In genomic region chr2:130728549-130729310, GRCh38 we compare ENCODE assay signal across 9 cellular contexts. TPM values are rescaled to one million over a fixed set of nuclear protein-coding genes. Genes with fewer than 3 reads are reported as not detected.
DNase-seq lines count a peak whose midpoint lies in the region; ATAC-seq and TF ChIP-seq lines count a peak whose summit lies in the region.
"Had no signal": no experiment of that assay in that cellular context is flagged by ENCODE, and none has a peak within 500 bp of the region (broad histone marks: within the 10 kb centered on the region; RNA-seq: fewer than 3 reads in every experiment).

GPR148 (plus strand) TSS chr2:130729070; CDS start chr2:130729152, 82 bp downstream.

- no peak for TF ChIP-seq EP300 in SK-N-SH (IDR thresholded peaks at IDR 0.05; ENCODE audit: borderline replicate concordance in 1 of 2, low read depth in 1 of 2, low read length in 1 of 2)
- TF ChIP-seq EP300 in gastroesophageal sphincter (IDR thresholded peaks at IDR 0.05): no peak
- no peak for TF ChIP-seq EP300 in stomach (IDR thresholded peaks at IDR 0.05)

- H3K27ac ChIP-seq in SK-N-SH (ENCODE audit: low read depth in 2 of 2, low read length in 1 of 2) (peak within 1 kb of the TSS in 1 of 2 experiments; percentile 11; a peak in 1 of 4 replicates), Peyer's patch (peak within 1 kb of the TSS in 3 of 4 donors; percentile 43 to 75 (median 62)), gastroesophageal sphincter (peak within 1 kb of the TSS in 3 of 4 donors; percentile 60 to 82 (median 77)), stomach (peak within 1 kb of the TSS; percentile 66 to 82 (median 75))

- no peaks in the 10 kb centered on the region for H3F3A ChIP-seq in SK-N-SH (replicated peaks; ENCODE audit: insufficient read depth)

- DNase-seq in SK-N-SH (no peak), Peyer's patch (no peak), stomach (no peak), NCI-H526 (lab: John Stamatoyannopoulos, UW) (no peak), hepatic stellate cell (ENCODE audit: low spot score) (no peak)

- no peaks in the 10 kb centered on the region for H3K36me3 ChIP-seq in SK-N-SH (replicated peaks in 1 of 2; ENCODE audit: control insufficient read depth in 1 of 2, insufficient read depth in 2 of 2, low read length in 1 of 2)
- H3K36me3 ChIP-seq in Peyer's patch: no peaks in the 10 kb centered on the region
- no peaks in the 10 kb centered on the region for H3K36me3 ChIP-seq in gastroesophageal sphincter
- no peaks in the 10 kb centered on the region for H3K36me3 ChIP-seq in stomach

- no peak within 1 kb of the TSS for H3K9ac ChIP-seq in SK-N-SH

- no peak for TF ChIP-seq POLR2A in Peyer's patch (IDR thresholded peaks at IDR 0.05)
- TF ChIP-seq POLR2A in gastroesophageal sphincter (IDR thresholded peaks at IDR 0.05): no peak
- TF ChIP-seq POLR2A in stomach (IDR thresholded peaks at IDR 0.05): no peak

- intact Hi-C loops in stomach (cut with DNase I; ENCODE audit: low total_unique reads): no loop called here

- peak within 1 kb of the TSS; percentile 88 for H3K4me2 ChIP-seq in SK-N-SH

- no peak for TF ChIP-seq RAD21 in SK-N-SH (IDR thresholded peaks at IDR 0.05; ENCODE audit: low read length)

- no peak for ATAC-seq in SK-N-SH treated with all-trans-retinoic acid at 6 μM for 48 hours
- no peak for ATAC-seq in gastroesophageal sphincter
- ATAC-seq in HG02759 (IDR thresholded peaks at IDR 0.05; ENCODE audit: unreplicated experiment): no peak

- no peaks in the 10 kb centered on the region for H3K9me2 ChIP-seq in SK-N-SH

- no peaks in the 10 kb centered on the region for H4K20me1 ChIP-seq in SK-N-SH (ENCODE audit: insufficient read depth)

- H3K4me3 ChIP-seq in SK-N-SH (ENCODE audit: low read depth in 2 of 2, low read length in 1 of 2): peak within 1 kb of the TSS; percentile 46 to 62
- H3K4me3 ChIP-seq in Peyer's patch: peak within 1 kb of the TSS; percentile 30 to 60 (median 50)
- peak within 1 kb of the TSS in 1 of 2 donors; percentile 61 for H3K4me3 ChIP-seq in gastroesophageal sphincter
- H3K4me3 ChIP-seq in stomach: peak within 1 kb of the TSS; percentile 45 to 56 (median 52)

- H3K9me3 ChIP-seq in SK-N-SH (no peaks in the 10 kb centered on the region), Peyer's patch (no peaks in the 10 kb centered on the region), gastroesophageal sphincter (no peaks in the 10 kb centered on the region), stomach (no peaks in the 10 kb centered on the region)

- CTCF ChIA-PET in SK-N-SH (lab: Yijun Ruan, JAX): interaction anchor here (0.9 to 1.8 kb wide), 3 partner anchors 10 to 236 kb away, joined by 4 to 7 read pairs (median 4); no protein-coding TSS in a partner anchor

- POLR2A ChIA-PET in SK-N-SH (lab: Yijun Ruan, JAX): interaction anchor here (3.1 kb wide), 1 partner anchor 15 kb away, joined by 20 read pairs; no protein-coding TSS in a partner anchor

- H3K79me2 ChIP-seq in SK-N-SH (ENCODE audit: insufficient read depth): no peaks in the 10 kb centered on the region

- peaks cover 0 to 25% of the 10 kb centered on the region in 2 experiments; a peak in 2 of 4 replicates for H3K4me1 ChIP-seq in SK-N-SH (ENCODE audit: control insufficient read depth in 1 of 2, insufficient read depth in 2 of 2, low read depth in 1 of 2, low read length in 1 of 2)
- H3K4me1 ChIP-seq in Peyer's patch: peaks cover 6 to 22% (median 8%) of the 10 kb centered on the region in 4 donors
- peaks cover 0 to 22% (median 7%) of the 10 kb centered on the region in 3 donors for H3K4me1 ChIP-seq in gastroesophageal sphincter
- H3K4me1 ChIP-seq in stomach: peaks cover 17 to 23% (median 20%) of the 10 kb centered on the region in 4 donors

- no peak for TF ChIP-seq CTCF in SK-N-SH (IDR thresholded peaks at IDR 0.05)
- no peak for TF ChIP-seq CTCF in Peyer's patch (IDR thresholded peaks at IDR 0.05)
- TF ChIP-seq CTCF in gastroesophageal sphincter (IDR thresholded peaks at IDR 0.05): no peak
- TF ChIP-seq CTCF in stomach (IDR thresholded peaks at IDR 0.05): no peak

- no peak within 1 kb of the TSS for H2AFZ ChIP-seq in SK-N-SH (ENCODE audit: low read depth)

- 86% methylated on average over 4 of the region's 8 CpGs for WGBS in SK-N-SH (ENCODE audit: low lambda C conversion rate)
- 60% methylated on average over 1 of the region's 8 CpGs; no CpG with 5 or more reads in 1 of the 2 donors for WGBS in gastroesophageal sphincter (ENCODE audit: low coverage in 1 of 2), 2 donors
- 69 to 82% (median 73%) methylated on average over 8 of the region's 8 CpGs for WGBS in stomach, 5 donors

- H3K27me3 ChIP-seq in SK-N-SH (ENCODE audit: insufficient read depth) (no peaks in the 10 kb centered on the region), Peyer's patch (no peaks in the 10 kb centered on the region), gastroesophageal sphincter (peaks cover 3% of the 10 kb centered on the region), stomach (peaks cover 0 to 16% (median 4%) of the 10 kb centered on the region in 3 donors)

TF ChIP-seq in SK-N-SH, 30 proteins besides CTCF, POLR2A, EP300 and RAD21 (continues in another document):
- TF ChIP-seq FOSL2 (IDR thresholded peaks at IDR 0.05; ENCODE audit: borderline replicate concordance, low read depth): no peak
- no peak for TF ChIP-seq USF1 (IDR thresholded peaks at IDR 0.05; ENCODE audit: borderline replicate concordance, low read depth)
- TF ChIP-seq MEF2A (IDR thresholded peaks at IDR 0.05; ENCODE audit: borderline replicate concordance, low read depth): no peak
- TF ChIP-seq TCF12 (IDR thresholded peaks at IDR 0.05): no peak
- no peak for TF ChIP-seq ZBTB33 (IDR thresholded peaks at IDR 0.05; ENCODE audit: borderline replicate concordance, low read depth)
- TF ChIP-seq POLR2AphosphoS5 (IDR thresholded peaks at IDR 0.05; ENCODE audit: low read depth, low read length): no peak

TF ChIP-seq in SK-N-SH treated with all-trans-retinoic acid at 6 μM for 48 hours, 23 proteins besides CTCF, POLR2A, EP300 and RAD21 (continues in another document):
- TF ChIP-seq ZFP30 (CRISPR knock-in tag; IDR thresholded peaks at IDR 0.05) (no peak), RARB (CRISPR knock-in tag; IDR thresholded peaks at IDR 0.05) (no peak), TSHZ2 (CRISPR knock-in tag; IDR thresholded peaks at IDR 0.05) (no peak), TOX (CRISPR knock-in tag; IDR thresholded peaks at IDR 0.05; ENCODE audit: borderline replicate concordance) (no peak), CSDC2 (CRISPR knock-in tag; IDR thresholded peaks at IDR 0.05) (no peak), PPARA (CRISPR knock-in tag; IDR thresholded peaks at IDR 0.05; ENCODE audit: borderline replicate concordance) (no peak), GLIS3 (CRISPR knock-in tag; IDR thresholded peaks at IDR 0.05) (no peak), CREB5 (CRISPR knock-in tag; IDR thresholded peaks at IDR 0.05; ENCODE audit: low read depth) (no peak), ZNF70 (CRISPR knock-in tag; IDR thresholded peaks at IDR 0.05) (no peak), TCF4 (CRISPR knock-in tag; IDR thresholded peaks at IDR 0.05; ENCODE audit: borderline replicate concordance) (no peak), ARNTL (CRISPR knock-in tag; IDR thresholded peaks at IDR 0.05; ENCODE audit: borderline replicate concordance, low read depth) (no peak), SNAI2 (CRISPR knock-in tag; IDR thresholded peaks at IDR 0.05) (no peak), CSRNP3 (CRISPR knock-in tag; IDR thresholded peaks at IDR 0.05) (no peak)

RNA-seq across cellular contexts. Expression of gene GPR148, which starts in this region (rescaled TPM):
- not detected in 2 replicates for polyA plus RNA-seq in SK-N-SH (2012; rRNA removed)
- not detected in 2 replicates for polyA plus RNA-seq in SK-N-SH (2012; cell fraction: cytosol; rRNA removed)
- polyA plus RNA-seq in SK-N-SH (2012; cell fraction: nucleus; rRNA removed): not detected in 2 replicates
- not detected for total RNA-seq in Peyer's patch
- not detected for total RNA-seq in gastroesophageal sphincter
- total RNA-seq in stomach: 1 to 10 TPM in 1 of 5 donors, not detected in 4; 4.1 TPM
- not detected for polyA plus RNA-seq in stomach
- polyA plus RNA-seq: AG04450 had no signal
